16 cellular contexts compared by ENCODE assay signal in the genomic region with DNA sequence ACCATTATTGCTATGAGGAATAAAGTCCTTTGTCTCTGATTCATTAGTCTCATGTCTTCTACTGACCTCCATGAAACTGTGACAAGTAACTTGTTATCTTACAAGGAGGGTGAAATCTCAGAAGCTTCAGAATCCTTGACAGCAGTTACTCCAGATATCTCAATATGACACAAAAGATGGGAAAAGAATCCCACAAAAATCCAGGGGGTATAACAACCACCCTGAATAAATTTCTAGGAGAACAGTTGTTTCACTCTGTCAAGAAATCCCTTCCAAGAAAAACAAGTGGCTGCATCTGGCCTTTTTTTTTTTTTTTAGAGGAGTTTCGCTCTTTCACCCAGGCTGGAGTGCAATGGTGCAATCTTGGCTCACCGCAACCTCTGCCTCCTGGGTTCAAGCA. TPM values are rescaled to one million over a fixed set of nuclear protein-coding genes. Genes with fewer than 3 reads are reported as not detected.
A peak's percentile ranks its signal among the peaks of the same experiment; 100 is the strongest.
DNase-seq lines count a peak whose midpoint lies in the region; ATAC-seq lines count a peak whose summit lies in the region.
"Had no signal": no experiment of that assay in that cellular context is flagged by ENCODE, and none has a peak within 500 bp of the region (broad histone marks: within the 10 kb centered on the region; RNA-seq: fewer than 3 reads in every experiment).

No MANE protein-coding gene starts in this region.

- H3K4me3 ChIP-seq in neuronal stem cell (ENCODE audit: low read length in 2 of 2) = no peak overlapping the region
- H3K4me3 ChIP-seq in naive thymus-derived CD4-positive, alpha-beta T cell (ENCODE audit: low read length) = no peak overlapping the region
- H3K4me3 ChIP-seq: BLaER1 had no signal

- peak overlapping the region; percentile 28 for H2AFZ ChIP-seq in neuronal stem cell (ENCODE audit: low read length)

- H3K4me1 ChIP-seq in neuronal stem cell (ENCODE audit: control insufficient read depth in 2 of 2, insufficient read depth in 1 of 2, low read depth in 1 of 2, low read length in 2 of 2) = no peaks in the 10 kb centered on the region
- H3K4me1 ChIP-seq in naive thymus-derived CD4-positive, alpha-beta T cell (ENCODE audit: control insufficient read depth in 2 of 2, insufficient read depth in 2 of 2, low read length in 2 of 2) = no peaks in the 10 kb centered on the region
- H3K4me1 ChIP-seq: BE2C had no signal

- H3K4me3 Mint-ChIP-seq in naive thymus-derived CD4-positive, alpha-beta T cell = no peak overlapping the region
- H3K4me3 Mint-ChIP-seq: CD4-positive, alpha-beta T cell; CD8-positive, alpha-beta T cell had no signal

- peaks cover 0 to 4% (median 0%) of the 10 kb centered on the region in 5 donors for H3K27me3 Mint-ChIP-seq in naive thymus-derived CD4-positive, alpha-beta T cell
- H3K27me3 Mint-ChIP-seq: CD4-positive, alpha-beta T cell had no signal

- H3K36me3 Mint-ChIP-seq in naive thymus-derived CD4-positive, alpha-beta T cell = peaks cover 0 to under 1% (median 0%) of the 10 kb centered on the region in 5 donors
- H3K36me3 Mint-ChIP-seq: CD8-positive, alpha-beta T cell had no signal

- no peak overlapping the region for H3K4ac ChIP-seq in neuronal stem cell (ENCODE audit: low read length)

- H3K23ac ChIP-seq in neuronal stem cell (ENCODE audit: low read depth, low read length, poor library complexity) = no peak overlapping the region

- H2BK5ac ChIP-seq in neuronal stem cell (ENCODE audit: low read length) = no peak overlapping the region

- H4K91ac ChIP-seq in neuronal stem cell (ENCODE audit: low read depth, low read length, poor library complexity) = no peak overlapping the region

- no peak overlapping the region for H3K18ac ChIP-seq in neuronal stem cell (ENCODE audit: low read length)

- H4K8ac ChIP-seq in neuronal stem cell (ENCODE audit: low read depth, low read length) = no peak overlapping the region

- no peak overlapping the region for H2BK120ac ChIP-seq in neuronal stem cell (ENCODE audit: low read depth, low read length)

- no peak overlapping the region for H2AK5ac ChIP-seq in neuronal stem cell (ENCODE audit: low read depth, low read length)

- H2BK15ac ChIP-seq in neuronal stem cell (ENCODE audit: low read length) = no peak overlapping the region

- no peak overlapping the region for H3K14ac ChIP-seq in neuronal stem cell (ENCODE audit: low read length)

- ATAC-seq in naive thymus-derived CD4-positive, alpha-beta T cell = no peak
- ATAC-seq in HG02973 (IDR thresholded peaks at IDR 0.05; ENCODE audit: unreplicated experiment) = no peak
- ATAC-seq: CD8-positive, alpha-beta T cell had no signal

- no peaks in the 10 kb centered on the region for H3K36me3 ChIP-seq in neuronal stem cell (replicated peaks in 1 of 2; ENCODE audit: control insufficient read depth in 2 of 2, insufficient read depth in 2 of 2, low read length in 2 of 2)
- no peaks in the 10 kb centered on the region for H3K36me3 ChIP-seq in naive thymus-derived CD4-positive, alpha-beta T cell (ENCODE audit: control insufficient read depth in 2 of 3, insufficient read depth in 3 of 3, low read length in 3 of 3)
- H3K36me3 ChIP-seq: BE2C, BLaER1 had no signal

- H3K27ac Mint-ChIP-seq in naive thymus-derived CD4-positive, alpha-beta T cell = no peak overlapping the region
- H3K27ac Mint-ChIP-seq: CD4-positive, alpha-beta T cell; CD8-positive, alpha-beta T cell had no signal

- no peak overlapping the region for H3K4me2 ChIP-seq in neuronal stem cell (ENCODE audit: insufficient read depth, low read length, poor library complexity, severe bottlenecking)
- H3K4me2 ChIP-seq: BLaER1 had no signal

- WGBS in neuronal stem cell (ENCODE audit: extremely low coverage in 2 of 2, insufficient read length in 2 of 2, insufficient replicate concordance in 1 of 2), 2 donors = no CpG with 5 or more reads among the region's 2 CpGs

- DNase-seq in LHCN-M2 (ENCODE audit: low read depth) (peak; percentile 75), neuronal stem cell (ENCODE audit: low spot score) (no peak), NCI-H524 treated with DMSO at 0.1 percent for 48 hours (lab: John Stamatoyannopoulos, UW) (no peak)
- no peak for DNase-seq in naive thymus-derived CD4-positive, alpha-beta T cell
- DNase-seq: 8988T; ACHN; BE2C; C1 segment of cervical spinal cord; Caco-2; Calu3; CD4-positive, alpha-beta T cell; CD8-positive, alpha-beta T cell; DMS79 treated with DMSO at 0.1 percent for 48 hours; GF-D8 had no signal

- POLR2A ChIA-PET in naive thymus-derived CD4-positive, alpha-beta T cell (lab: Charles Lee) = no interaction called here

- H3K4me1 Mint-ChIP-seq in naive thymus-derived CD4-positive, alpha-beta T cell = peaks cover 0 to 6% (median 0%) of the 10 kb centered on the region in 7 donors

- no peak overlapping the region for H3K27ac ChIP-seq in neuronal stem cell (replicated peaks; ENCODE audit: low read length)
- no peak overlapping the region for H3K27ac ChIP-seq in naive thymus-derived CD4-positive, alpha-beta T cell (ENCODE audit: low read depth, low read length)
- H3K27ac ChIP-seq: BLaER1 had no signal

- H3K9me3 Mint-ChIP-seq in naive thymus-derived CD4-positive, alpha-beta T cell = peaks cover 0 to 2% (median 0%) of the 10 kb centered on the region in 11 donors
- H3K9me3 Mint-ChIP-seq: CD4-positive, alpha-beta T cell; CD8-positive, alpha-beta T cell had no signal

- intact Hi-C loops in naive thymus-derived CD4-positive, alpha-beta T cell (cut with micrococcal nuclease) = no loop called here

- no peaks in the 10 kb centered on the region for H3K9me3 ChIP-seq in neuronal stem cell (replicated peaks in 1 of 2; ENCODE audit: control insufficient read depth in 2 of 2, insufficient read depth in 1 of 2, low read depth in 1 of 2, low read length in 2 of 2)
- no peaks in the 10 kb centered on the region for H3K9me3 ChIP-seq in naive thymus-derived CD4-positive, alpha-beta T cell (ENCODE audit: control insufficient read depth in 2 of 3, low read length in 3 of 3)
- H3K9me3 ChIP-seq: BE2C, BLaER1, Caco-2 had no signal

- no peak overlapping the region for H2BK12ac ChIP-seq in neuronal stem cell (ENCODE audit: low read length)

- no peak overlapping the region for H3K9ac ChIP-seq in neuronal stem cell (ENCODE audit: low read depth, low read length, poor library complexity)
- H3K9ac ChIP-seq: BLaER1 had no signal

- CTCF ChIA-PET in naive thymus-derived CD4-positive, alpha-beta T cell (lab: Charles Lee) = no interaction called here

- no peaks in the 10 kb centered on the region for H3K79me1 ChIP-seq in neuronal stem cell (ENCODE audit: low read depth, low read length)

- H3K27me3 ChIP-seq in neuronal stem cell (ENCODE audit: control insufficient read depth in 3 of 3, insufficient read depth in 3 of 3, low read depth in 1 of 3, low read length in 3 of 3) = no peaks in the 10 kb centered on the region
- no peaks in the 10 kb centered on the region for H3K27me3 ChIP-seq in naive thymus-derived CD4-positive, alpha-beta T cell (ENCODE audit: control insufficient read depth in 2 of 2, insufficient read depth in 2 of 2, low read length in 2 of 2)
- H3K27me3 ChIP-seq: BE2C, BLaER1 had no signal

RNA-seq across cellular contexts. Expression of a gene that starts 17.4 kb away (rescaled TPM):
- 35.5 and 38.1 TPM in 2 replicates for total RNA-seq in LHCN-M2 (2014; rRNA removed)
- 56.6 TPM for polyA plus RNA-seq in LHCN-M2 (2012)
- 63.6 TPM for polyA plus RNA-seq in neuronal stem cell (2013, experiment 1 of 2)
- 65.4 TPM for polyA plus RNA-seq in neuronal stem cell (2013, experiment 2 of 2)
- total RNA-seq in naive thymus-derived CD4-positive, alpha-beta T cell = 10 to 100 TPM; 16.0 to 28.7 (median 17.3) TPM
- polyA plus RNA-seq in naive thymus-derived CD4-positive, alpha-beta T cell = 10 to 100 TPM; 27.8 to 80.5 TPM
